Comparison of ENCODE assay signal across 30 cellular contexts in the genomic region with DNA sequence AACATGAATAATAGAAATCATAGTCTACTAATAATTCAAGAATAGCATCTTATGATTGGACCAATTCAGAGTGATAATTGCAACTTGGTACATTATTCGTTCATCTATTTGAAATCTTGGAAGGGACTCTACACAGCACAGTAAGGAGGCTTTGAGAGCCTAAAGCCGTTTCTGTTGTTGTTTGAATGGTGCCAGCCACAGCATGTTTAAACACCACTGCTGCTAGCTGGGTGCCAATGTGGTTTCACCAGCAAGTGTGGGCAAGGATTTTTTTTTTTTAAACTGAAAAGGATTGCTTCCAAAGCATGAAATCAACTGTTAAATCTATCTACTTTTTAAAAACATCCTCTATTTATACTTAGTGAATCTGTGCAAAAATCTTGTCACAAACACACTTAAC.
"Had no signal": no experiment of that assay in that cellular context is flagged by ENCODE, and none has a peak within 500 bp of the region (broad histone marks: within the 10 kb centered on the region; RNA-seq: fewer than 3 reads in every experiment).

No MANE protein-coding gene starts in this region.

- H3K27me3 ChIP-seq: colonic mucosa, foreskin keratinocyte, gastroesophageal sphincter, heart left ventricle, hepatocyte, left lung, neural progenitor cell, right atrium auricular region, tibial nerve, upper lobe of left lung had no signal

- H3K4me3 ChIP-seq: colonic mucosa, gastroesophageal sphincter, heart left ventricle, hepatocyte, left lung, neural progenitor cell, right atrium auricular region, smooth muscle cell, thoracic aorta, tibial nerve, upper lobe of left lung had no signal

- H3K27me3 Mint-ChIP-seq: dendritic cell treated with granulocyte-macrophage colony-stimulating factor and Interleukin-4, amounts not matched to agents 40 ng/mL and 50 ng/mL, for 4 days had no signal

- H3K27ac Mint-ChIP-seq: endodermal cell, nephron, neural progenitor cell, progenitor cell of endocrine pancreas had no signal

- H3K36me3 ChIP-seq: colonic mucosa, gastroesophageal sphincter, heart left ventricle, left lung, neural progenitor cell, right atrium auricular region, thoracic aorta, tibial nerve, upper lobe of left lung had no signal

- H3K4me1 Mint-ChIP-seq: nephron, neural progenitor cell had no signal

- H3K9me3 ChIP-seq: colonic mucosa, gastroesophageal sphincter, heart left ventricle, left lung, thoracic aorta, tibial nerve, upper lobe of left lung had no signal

- H3K4me3 Mint-ChIP-seq: dendritic cell treated with granulocyte-macrophage colony-stimulating factor and Interleukin-4, amounts not matched to agents 40 ng/mL and 50 ng/mL, for 4 days; endodermal cell; nephron; neural progenitor cell had no signal

- H3K4me1 ChIP-seq: colonic mucosa, foreskin keratinocyte, neural progenitor cell, right atrium auricular region, upper lobe of left lung had no signal

- H3K9me3 Mint-ChIP-seq: endodermal cell, neural progenitor cell had no signal

- DNase-seq: colonic mucosa; effector CD8-positive, alpha-beta T cell; endodermal cell; erythroblast; heart left ventricle; left cardiac atrium; left lung; midbrain; naive thymus-derived CD4-positive, alpha-beta T cell; stimulated activated CD4-positive, alpha-beta T cell treated with anti-CD3 and anti-CD28 coated beads, Interleukin-12 subunit alpha, Interleukin-12 subunit beta, amount 100 ng/mL, for 4 hours; stimulated activated CD4-positive, alpha-beta T cell treated with anti-CD3 and anti-CD28 coated beads, Interleukin-1b, Interleukin-23, amount 100 ng/mL, for 48 hours; stimulated activated CD4-positive, alpha-beta T cell treated with anti-CD3 and anti-CD28 coated beads, Interleukin-4, amount 100 ng/mL, for 1 hour; stimulated activated CD8-positive, alpha-beta memory T cell treated with anti-CD3 and anti-CD28 coated beads, Interleukin-4, amount 100 ng/mL, for 48 hours; stimulated activated naive CD4-positive, alpha-beta T cell; substantia nigra; upper lobe of left lung had no signal

- H3K27ac ChIP-seq: colonic mucosa, foreskin keratinocyte, gastroesophageal sphincter, heart left ventricle, hepatocyte, left lung, neural progenitor cell, parathyroid adenoma, right atrium auricular region, thoracic aorta, tibial nerve, upper lobe of left lung had no signal

- FAIRE-seq: endothelial cell of umbilical vein, urothelium cell line had no signal

- H3K36me3 Mint-ChIP-seq: neural progenitor cell had no signal
